ENCODE assay signal across 8 cellular contexts in genomic region chr4:148443550-148444295, GRCh38. TPM values are rescaled to one million over a fixed set of nuclear protein-coding genes. Genes with fewer than 3 reads are reported as not detected.
DNase-seq lines count a peak whose midpoint lies in the region; ATAC-seq, FAIRE-seq and TF ChIP-seq lines count a peak whose summit lies in the region.

No MANE protein-coding gene starts in this region.

- in situ Hi-C loops in GM12878 (cut with MboI): loop anchor here (5.0 kb wide), 1 partner anchor 386 kb away; no protein-coding TSS in a partner anchor

- POLR2A ChIA-PET in T-cell (lab: Charles Lee): interaction anchor here (0.5 to 2.1 kb wide), 13 partner anchors 10 to 834 kb away, joined by 3 to 14 read pairs (median 7); no protein-coding TSS in a partner anchor
- POLR2A ChIA-PET in GM12878 (lab: Charles Lee): interaction anchor here (0.6 kb wide), 2 partner anchors 530 to 926 kb away, joined by 3 to 5 read pairs; no protein-coding TSS in a partner anchor

- TF ChIP-seq RAD21 in GM12878 (IDR thresholded peaks at IDR 0.05; ENCODE audit: insufficient read depth, low read depth, low read length): no peak

- FAIRE-seq in GM12878 (lab: Jason Lieb, UNC): no peak

- H3K4me2 ChIP-seq in GM12878 (ENCODE audit: control insufficient read depth, insufficient read depth): peak overlapping the region; percentile 99

- DNase-seq in Calu3 (peak; percentile 24), T-cell (peak in 30 of 34 experiments; percentile 1 to 52 (median 14)), GM12878 (ENCODE audit: low read depth, low spot score) (no peak), kidney epithelial cell (ENCODE audit: low read depth) (no peak), COR-L47 (lab: John Stamatoyannopoulos, UW) (no peak), NCI-H2227 (lab: John Stamatoyannopoulos, UW; ENCODE audit: unreplicated experiment) (no peak), NCI-H1436 (lab: John Stamatoyannopoulos, UW) (no peak)
- peak; percentile 40 to 43 for DNase-seq in stimulated activated CD4-positive, alpha-beta T cell treated with anti-CD3 and anti-CD28 coated beads, Interleukin-2, amount 100 ng/mL, for 24 hours

- SMC1A ChIA-PET in GM12878 (lab: Charles Lee; ENCODE audit: uncharacterized antibody, unreplicated experiment): no interaction called here

- H3K9me3 Mint-ChIP-seq in Calu3 (ENCODE audit: low read depth, unreplicated experiment): no peaks in the 10 kb centered on the region
- H3K9me3 Mint-ChIP-seq in T-cell: no peaks in the 10 kb centered on the region

- TF ChIP-seq EP300 in GM12878 (IDR thresholded peaks at IDR 0.05; ENCODE audit: borderline replicate concordance in 1 of 2, control insufficient read depth in 1 of 2, low read depth in 2 of 2, low read length in 2 of 2): no peak

- peak overlapping the region; percentile 77; the same call in 1 of the 2 replicates for H3K4me3 ChIP-seq in GM12878
- H3K4me3 ChIP-seq in kidney epithelial cell (ENCODE audit: low read depth, low read length): peak overlapping the region; percentile 73

- H3K9me3 ChIP-seq in GM12878 (replicated peaks; ENCODE audit: control insufficient read depth, insufficient read depth, low read length): no peaks in the 10 kb centered on the region

- no peak overlapping the region; the same call in 1 of the 2 replicates for H2AFZ ChIP-seq in GM12878 (ENCODE audit: control insufficient read depth, low read depth, low read length)

- H3K36me3 Mint-ChIP-seq in Calu3 (ENCODE audit: insufficient read depth, unreplicated experiment) (peaks cover 54% of the 10 kb centered on the region), T-cell (no peaks in the 10 kb centered on the region)

- no peak overlapping the region for H3K9ac ChIP-seq in GM12878 (ENCODE audit: control insufficient read depth, insufficient read depth, low read length)

- H3K79me2 ChIP-seq in GM12878 (ENCODE audit: control insufficient read depth, insufficient read depth, low read length): no peaks in the 10 kb centered on the region

- CTCF ChIA-PET in Calu3 (lab: Charles Lee) (interaction anchor here (0.5 to 0.6 kb wide), 5 partner anchors 351 to 1613 kb away, joined by 3 to 9 read pairs (median 3); no protein-coding TSS in a partner anchor), T-cell (lab: Charles Lee) (interaction anchor here (0.6 to 1.5 kb wide), 4 partner anchors 67 to 759 kb away, joined by 3 to 10 read pairs (median 8); no protein-coding TSS in a partner anchor), GM12878 (lab: Yijun Ruan, JAX) (no interaction called here)

- H3K4me1 ChIP-seq in GM12878 (ENCODE audit: control insufficient read depth, insufficient read depth, low read length): peaks cover 4% of the 10 kb centered on the region

- TF ChIP-seq POLR2A in GM12878 (IDR thresholded peaks at IDR 0.05; ENCODE audit: low read depth, low read length): no peak

- TF ChIP-seq CTCF in Calu3 (IDR thresholded peaks at IDR 0.05; ENCODE audit: unreplicated experiment) (no peak), GM12878 (IDR thresholded peaks at IDR 0.05 in 2 of 3, conservative IDR thresholded peaks at IDR 0.05 in 1 of 3; ENCODE audit: control insufficient read depth in 2 of 3, extremely low read depth in 1 of 3, insufficient read depth in 1 of 3, low read depth in 3 of 3, low read length in 3 of 3) (no peak), kidney epithelial cell (IDR thresholded peaks at IDR 0.05; ENCODE audit: insufficient read depth, low read length, poor library complexity, severe bottlenecking) (no peak)

- 16% methylated on average over 51 of the region's 61 CpGs for WGBS in GM12878 (ENCODE audit: insufficient coverage, insufficient replicate concordance, low lambda C conversion rate, missing lambda C conversion rate)

- no TSS peak for BruUV-seq in Calu3 (replicated peaks; lab: Mats Ljungman, UMichigan)
- no TSS peak for BruUV-seq in GM12878 (replicated peaks; lab: Mats Ljungman, UMichigan)

- intact Hi-C loops in Calu3 (cut with micrococcal nuclease; ENCODE audit: unreplicated experiment): loop anchor here (2.0 to 10.0 kb wide), 5 partner anchors 161 to 821 kb away; no protein-coding TSS in a partner anchor
- intact Hi-C loops in GM12878 (cut with micrococcal nuclease; ENCODE audit: unreplicated experiment): loop anchor here (5.0 kb wide), 1 partner anchor 386 kb away; no protein-coding TSS in a partner anchor

- no peaks in the 10 kb centered on the region for H3K36me3 ChIP-seq in GM12878 (ENCODE audit: control insufficient read depth in 2 of 2, insufficient read depth in 2 of 2, low read length in 1 of 2)
- no peaks in the 10 kb centered on the region for H3K36me3 ChIP-seq in kidney epithelial cell (ENCODE audit: control insufficient read depth, insufficient read depth, low read length)

- H3K27me3 Mint-ChIP-seq in Calu3 (ENCODE audit: unreplicated experiment) (no peaks in the 10 kb centered on the region), T-cell (peaks cover 0 to 2% of the 10 kb centered on the region in 2 donors)

- H3K27ac ChIP-seq in GM12878 (ENCODE audit: control insufficient read depth, insufficient read depth): no peak overlapping the region

- H3K4me1 Mint-ChIP-seq in Calu3 (ENCODE audit: low read depth, unreplicated experiment): peaks cover 18% of the 10 kb centered on the region
- peaks cover 43 to 52% (median 51%) of the 10 kb centered on the region in 3 donors for H3K4me1 Mint-ChIP-seq in T-cell

- H3K27me3 ChIP-seq in GM12878 (replicated peaks in 1 of 2; ENCODE audit: control insufficient read depth in 2 of 2, insufficient read depth in 2 of 2, low read length in 1 of 2) (peaks cover 4 to 28% of the 10 kb centered on the region in 2 experiments; a peak in 3 of 4 replicates), kidney epithelial cell (ENCODE audit: control insufficient read depth, insufficient read depth, low read length) (peaks cover 8% of the 10 kb centered on the region)

- no peaks in the 10 kb centered on the region for H4K20me1 ChIP-seq in GM12878 (ENCODE audit: control insufficient read depth, insufficient read depth)

- ATAC-seq in T-cell (replicated peaks in 1 of 4): no peak
- ATAC-seq in GM12878: no peak

- H3K4me3 Mint-ChIP-seq in Calu3 (ENCODE audit: low read depth, unreplicated experiment): peak overlapping the region; percentile 96
- peak overlapping the region; percentile 98 to 100 (median 99) for H3K4me3 Mint-ChIP-seq in T-cell

- RAD21 ChIA-PET in GM12878 (lab: Charles Lee; ENCODE audit: unreplicated experiment): no interaction called here

- H3K27ac Mint-ChIP-seq in Calu3 (ENCODE audit: unreplicated experiment) (no peak overlapping the region), T-cell (peak overlapping the region; percentile 99)

TF ChIP-seq in GM12878, 131 proteins besides CTCF, POLR2A, EP300 and RAD21 (continues in another document):
- TF ChIP-seq ZNF24 (IDR thresholded peaks at IDR 0.05): no peak
- no peak for TF ChIP-seq NR2F1 (conservative IDR thresholded peaks at IDR 0.05)
- TF ChIP-seq ZSCAN29 (IDR thresholded peaks at IDR 0.05): no peak
- no peak for TF ChIP-seq USF1 (IDR thresholded peaks at IDR 0.05; ENCODE audit: borderline replicate concordance, extremely low read length, insufficient read depth, low read depth, low read length)
- TF ChIP-seq MLLT1 (IDR thresholded peaks at IDR 0.05): no peak

RNA-seq across cellular contexts. Expression of gene NR3C2, which starts 1.5 kb away (rescaled TPM):
- total RNA-seq in Calu3 (2022) (14.2 and 14.5 TPM in 2 replicates), T-cell (10 to 100 TPM; 33.5 to 60.4 (median 34.5) TPM), GM12878 (2014; rRNA removed) (under 0.01 and 0.06 TPM in 2 replicates), GM12878 (2014; rRNA removed; fragmentation: Illumina TruSeq; extraction: Trizol) (0.05 TPM in 1 of 2 replicates, not detected in the other), GM12878 (2021) (0.05 and 0.10 TPM in 2 replicates), kidney epithelial cell (2.5 and 6.5 TPM in 2 replicates)
- 0.29 and 1.1 TPM in 2 replicates for total RNA-seq in GM12878 (2013; cell fraction: nucleolus; rRNA removed)
- polyA plus RNA-seq in GM12878 (2011; ENCODE audit: low read depth): 0.05 TPM
- polyA plus RNA-seq in GM12878 (2011; rRNA removed) (0.07 and 0.10 TPM in 2 replicates), GM12878 (2014; fragmentation: Illumina TruSeq; extraction: Trizol) (not detected in 2 replicates), GM12878 (2014; fragmentation: Nextera tagmentation; extraction: Ambion mirVana) (under 1 TPM in 1 of 2 experiments, not detected in 1; 0.11 TPM), GM12878 (2014; rRNA removed) (not detected in 2 replicates), GM12878 (2016; fragmentation: Nextera tagmentation; extraction: Ambion mirVana) (under 1 TPM; 0.05 to 0.07 TPM)
- polyA plus RNA-seq in GM12878 (2011; cell fraction: cytosol; rRNA removed): 0.03 and 0.04 TPM in 2 replicates
- polyA plus RNA-seq in GM12878 (2011; cell fraction: nucleus; rRNA removed): 0.04 and 0.09 TPM in 2 replicates
- 0.04 and 0.18 TPM in 2 replicates for polyA plus RNA-seq in GM12878 (2012)
- 0.22 and 0.31 TPM in 2 replicates for polyA minus RNA-seq in GM12878 (2011; rRNA and poly(A)+ RNA removed)
- polyA minus RNA-seq in GM12878 (2011; cell fraction: cytosol; rRNA and poly(A)+ RNA removed): not detected in 2 replicates
- polyA minus RNA-seq in GM12878 (2011; cell fraction: nucleus; rRNA and poly(A)+ RNA removed): 0.60 and 1.6 TPM in 2 replicates

Comparison
In these comparisons a context has a peak if more than half of its experiments do, and no peak if none do; other contexts are left out.
1. DNase-seq: peak in Calu3 (single experiment), T-cell (30 of 34) and stimulated activated CD4-positive, alpha-beta T cell treated with anti-CD3 and anti-CD28 coated beads, Interleukin-2, amount 100 ng/mL, for 24 hours (2 of 2); none in GM12878 (single experiment), kidney epithelial cell (single experiment), COR-L47 (single experiment), NCI-H2227 (single experiment) and NCI-H1436 (single experiment).